Comparison of ENCODE assay signal across 24 cellular contexts in the genomic region with DNA sequence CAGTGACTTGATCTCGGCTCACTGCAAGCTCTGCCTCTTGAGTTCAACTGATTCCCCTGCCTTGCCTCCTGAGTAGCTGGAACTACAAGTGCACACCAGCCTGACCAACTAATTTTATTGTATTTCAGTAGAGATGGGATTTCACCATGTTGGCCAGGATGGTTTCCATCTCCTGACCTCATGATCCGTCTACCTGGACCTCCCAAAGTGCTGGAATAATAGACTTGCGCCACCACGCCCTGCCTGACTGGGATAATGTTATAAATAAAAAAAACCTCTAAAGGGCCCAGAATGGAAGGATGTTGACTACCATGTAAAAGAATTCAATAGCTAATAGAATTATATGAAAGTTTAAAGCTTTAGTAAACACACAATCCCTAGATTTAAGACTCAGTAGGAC.
"Had no signal": no experiment of that assay in that cellular context is flagged by ENCODE, and none has a peak within 500 bp of the region (broad histone marks: within the 10 kb centered on the region; RNA-seq: fewer than 3 reads in every experiment).

No MANE protein-coding gene starts in this region.

- DNase-seq: stimulated activated CD4-positive, alpha-beta T cell treated with anti-CD3 and anti-CD28 coated beads, Interleukin-2, amount 100 ng/mL, for 48 hours; stimulated activated CD4-positive, alpha-beta T cell treated with anti-CD3 and anti-CD28 coated beads, Interleukin-4, amount 100 ng/mL, for 1 hour; stimulated activated CD4-positive, alpha-beta T cell treated with anti-CD3 and anti-CD28 coated beads, Interleukin-4, amount 100 ng/mL, for 24 hours; stimulated activated CD4-positive, alpha-beta T cell treated with anti-CD3 and anti-CD28 coated beads, Interleukin-4, amount 100 ng/mL, for 4 hours; stimulated activated CD8-positive, alpha-beta memory T cell treated with anti-CD3 and anti-CD28 coated beads, Interleukin-4, amount 100 ng/mL, for 48 hours; stimulated activated naive B cell treated with anti-CD40 and anti-IgM and Interleukin-4, amounts not matched to agents 10 μg/mL and 1 μg/mL and 100 μg/mL, for 72 hours; stimulated activated naive CD4-positive, alpha-beta T cell; stimulated activated naive CD4-positive, alpha-beta T cell treated with Interleukin-2 at 50 U/mL for 16 hours; stimulated activated naive CD8-positive, alpha-beta T cell treated with anti-CD3 and anti-CD28 coated beads, Interleukin-15, amount 100 ng/mL, for 72 hours; stimulated activated naive CD8-positive, alpha-beta T cell treated with anti-CD3 and anti-CD28 coated beads, Interleukin-15, Interleukin-2, amounts not matched to agents 100 U/mL and 50 U/mL, for 24 hours; stomach; substantia nigra; testis; thyroid gland; tibial artery; transverse colon; trophoblast cell; upper lobe of left lung; upper lobe of right lung; uterus had no signal

- H3K9me3 ChIP-seq: stomach, suprapubic skin, testis, thoracic aorta, thyroid gland, tibial artery, tibial nerve, transverse colon, upper lobe of left lung, upper lobe of right lung, uterus, vagina had no signal

- H3K4me1 ChIP-seq: stomach, suprapubic skin, testis, thyroid gland, tibial artery, tibial nerve, transverse colon, upper lobe of left lung, upper lobe of right lung, uterus, vagina had no signal

- H3K27ac ChIP-seq: stomach, suprapubic skin, testis, thoracic aorta, thyroid gland, tibial artery, tibial nerve, transverse colon, upper lobe of left lung, upper lobe of right lung, uterus, vagina had no signal

- H3K36me3 ChIP-seq: stomach, suprapubic skin, thoracic aorta, thyroid gland, tibial artery, tibial nerve, transverse colon, upper lobe of left lung, upper lobe of right lung, uterus, vagina had no signal

- H3K27me3 ChIP-seq: stomach, suprapubic skin, testis, thyroid gland, tibial artery, tibial nerve, transverse colon, upper lobe of left lung, upper lobe of right lung, uterus, vagina had no signal

- H3K4me3 ChIP-seq: stomach, suprapubic skin, testis, thoracic aorta, thyroid gland, tibial artery, tibial nerve, transverse colon, upper lobe of left lung, upper lobe of right lung, uterus, vagina had no signal
